ENCODE assay signal across 9 cellular contexts in genomic region chr20:49381558-49382493, GRCh38.
DNase-seq lines count a peak whose midpoint lies in the region; ATAC-seq lines count a peak whose summit lies in the region.
"Had no signal": no experiment of that assay in that cellular context is flagged by ENCODE, and none has a peak within 500 bp of the region (broad histone marks: within the 10 kb centered on the region; RNA-seq: fewer than 3 reads in every experiment).

No MANE protein-coding gene starts in this region.

- H3K4me3 Mint-ChIP-seq in naive thymus-derived CD8-positive, alpha-beta T cell, result no peak overlapping the region
- H3K4me3 Mint-ChIP-seq: activated CD4-positive, alpha-beta T cell treated with anti-CD3 and anti-CD28 coated beads, Interleukin-2, amount 10 ng/mL, durations not matched to agents 24 days and 14 days had no signal

- ATAC-seq in HG02798 (IDR thresholded peaks at IDR 0.05; ENCODE audit: poor library complexity, unreplicated experiment), result no peak
- ATAC-seq in naive thymus-derived CD8-positive, alpha-beta T cell, result no peak

- H3K27ac ChIP-seq in epithelial cell of prostate, result peak overlapping the region; percentile 27

- POLR2A ChIA-PET in naive thymus-derived CD8-positive, alpha-beta T cell (lab: Charles Lee), result no interaction called here

- H3K9me3 Mint-ChIP-seq in naive thymus-derived CD8-positive, alpha-beta T cell, result no peaks in the 10 kb centered on the region
- H3K9me3 Mint-ChIP-seq: activated CD4-positive, alpha-beta T cell treated with anti-CD3 and anti-CD28 coated beads, Interleukin-2, amount 10 ng/mL, durations not matched to agents 24 days and 14 days had no signal

- H3K27ac Mint-ChIP-seq in naive thymus-derived CD8-positive, alpha-beta T cell, result no peak overlapping the region
- H3K27ac Mint-ChIP-seq: activated CD4-positive, alpha-beta T cell treated with anti-CD3 and anti-CD28 coated beads, Interleukin-2, amount 10 ng/mL, durations not matched to agents 24 days and 14 days had no signal

- H3K4me1 Mint-ChIP-seq in naive thymus-derived CD8-positive, alpha-beta T cell, result peaks cover 0 to 4% (median 2%) of the 10 kb centered on the region in 4 donors

- H3K27me3 Mint-ChIP-seq in naive thymus-derived CD8-positive, alpha-beta T cell, result peaks cover 13 to 51% (median 22%) of the 10 kb centered on the region in 5 donors

- no peaks in the 10 kb centered on the region for H3K36me3 Mint-ChIP-seq in naive thymus-derived CD8-positive, alpha-beta T cell

- DNase-seq in DMS 273 (lab: John Stamatoyannopoulos, UW; ENCODE audit: unreplicated experiment) (peak; percentile 98), NCI-H2196 treated with DMSO at 0.1 percent for 48 hours (lab: John Stamatoyannopoulos, UW; ENCODE audit: unreplicated experiment) (peak; percentile 45), epithelial cell of prostate (ENCODE audit: low read depth, low spot score) (peak; percentile 55), non-pigmented ciliary epithelial cell (ENCODE audit: low read depth) (peak; percentile 35), mesenteric fat pad (ENCODE audit: low spot score) (no peak), RPMI8226 (no peak)
- no peak for DNase-seq in naive thymus-derived CD8-positive, alpha-beta T cell
- DNase-seq: activated CD4-positive, alpha-beta T cell treated with anti-CD3 and anti-CD28 coated beads, Interleukin-2, amount 10 ng/mL, durations not matched to agents 24 days and 14 days had no signal

Comparison
In these comparisons a context has a peak if more than half of its experiments do, and no peak if none do; other contexts are left out.
1. DNase-seq: peak in DMS 273 (single experiment), NCI-H2196 treated with DMSO at 0.1 percent for 48 hours (single experiment), epithelial cell of prostate (single experiment) and non-pigmented ciliary epithelial cell (single experiment); none in mesenteric fat pad (single experiment), RPMI8226 (single experiment) and naive thymus-derived CD8-positive, alpha-beta T cell (0 of 10).